27 cellular contexts compared by ENCODE assay signal in the genomic region with DNA sequence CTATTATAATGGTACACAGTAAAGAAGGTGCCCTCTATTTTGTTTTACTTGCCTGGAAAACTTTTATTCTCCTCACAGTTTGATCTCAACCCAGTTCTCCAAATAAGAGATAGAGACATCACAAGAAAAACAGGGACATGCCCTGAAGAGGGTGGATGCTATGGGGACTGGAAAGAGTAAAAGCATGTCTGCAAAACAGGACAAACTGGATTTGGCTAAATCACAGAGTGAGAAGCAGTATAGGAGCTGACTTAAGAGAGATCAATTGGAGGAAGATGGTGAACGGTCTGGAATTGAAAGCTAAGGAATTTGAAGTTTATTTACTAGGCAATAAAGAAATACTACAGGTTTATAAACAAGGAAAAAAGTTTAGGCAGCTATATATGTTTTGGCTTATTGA. TPM values are rescaled to one million over a fixed set of nuclear protein-coding genes. Genes with fewer than 3 reads are reported as not detected.
"Had no signal": no experiment of that assay in that cellular context is flagged by ENCODE, and none has a peak within 500 bp of the region (broad histone marks: within the 10 kb centered on the region; RNA-seq: fewer than 3 reads in every experiment).

No MANE protein-coding gene starts in this region.

- H3K27me3 ChIP-seq: breast epithelium, heart right ventricle, stomach, suprapubic skin, tibial nerve, vagina had no signal

- H3K36me3 ChIP-seq: breast epithelium, suprapubic skin had no signal

- H3K27me3 Mint-ChIP-seq: activated CD4-positive, alpha-beta T cell treated with anti-CD3 and anti-CD28 coated beads, Interleukin-2, amount 10 ng/mL, durations not matched to agents 7 days and 5 days; activated CD8-positive, alpha-beta memory T cell treated with anti-CD3 and anti-CD28 coated beads, Interleukin-2, amount 10 ng/mL, durations not matched to agents 7 days and 5 days; activated CD8-positive, alpha-beta T cell treated with anti-CD3 and anti-CD28 coated beads for 36 hours; activated naive CD8-positive, alpha-beta T cell treated with anti-CD3 and anti-CD28 coated beads, Interleukin-2, amount 10 ng/mL, durations not matched to agents 7 days and 5 days had no signal

- H3K27ac ChIP-seq: breast epithelium, epithelial cell of prostate, heart right ventricle, stomach, suprapubic skin, tibial nerve, vagina, VCaP had no signal

- H3K4me3 ChIP-seq: breast epithelium, heart right ventricle, stomach, suprapubic skin, tibial nerve, vagina had no signal

- H3K4me1 ChIP-seq: breast epithelium, stomach, suprapubic skin, vagina had no signal

- H3K9me3 ChIP-seq: breast epithelium, stomach, suprapubic skin, vagina had no signal

- H3K4me3 Mint-ChIP-seq: activated CD4-positive, alpha-beta T cell treated with anti-CD3 and anti-CD28 coated beads, Interleukin-2, amount 10 ng/mL, durations not matched to agents 7 days and 5 days; activated CD8-positive, alpha-beta memory T cell treated with anti-CD3 and anti-CD28 coated beads, Interleukin-2, amount 10 ng/mL, durations not matched to agents 7 days and 5 days; activated CD8-positive, alpha-beta T cell treated with anti-CD3 and anti-CD28 coated beads for 36 hours; activated naive CD8-positive, alpha-beta T cell treated with anti-CD3 and anti-CD28 coated beads, Interleukin-2, amount 10 ng/mL, durations not matched to agents 7 days and 5 days; activated T-helper 1 cell treated with anti-CD3 and anti-CD28 coated beads, Interleukin-12 subunit alpha, Interleukin-12 subunit beta, Interleukin-2, Interleukin-4 antibody, amounts not matched to agents 30 ng/mL and 10 ng/mL and 1 ng/mL, durations not matched to agents 14 hours and 24 hours and 36 hours; endodermal cell; neural crest cell; stimulated activated effector memory CD8-positive, alpha-beta T cell treated with anti-CD3 and anti-CD28 coated beads, Interleukin-12 subunit alpha, Interleukin-12 subunit beta, amount 100 ng/mL, for 72 hours had no signal

- H3K9me3 Mint-ChIP-seq: stimulated activated effector memory CD8-positive, alpha-beta T cell treated with anti-CD3 and anti-CD28 coated beads, Interleukin-12 subunit alpha, Interleukin-12 subunit beta, amount 100 ng/mL, for 72 hours had no signal

- H3K27ac Mint-ChIP-seq: activated CD4-positive, alpha-beta T cell treated with anti-CD3 and anti-CD28 coated beads, Interleukin-2, amount 10 ng/mL, durations not matched to agents 7 days and 5 days; activated CD8-positive, alpha-beta memory T cell treated with anti-CD3 and anti-CD28 coated beads, Interleukin-2, amount 10 ng/mL, durations not matched to agents 7 days and 5 days; activated naive CD8-positive, alpha-beta T cell treated with anti-CD3 and anti-CD28 coated beads, Interleukin-2, amount 10 ng/mL, durations not matched to agents 7 days and 5 days; endodermal cell; stimulated activated effector memory CD8-positive, alpha-beta T cell treated with anti-CD3 and anti-CD28 coated beads, Interleukin-12 subunit alpha, Interleukin-12 subunit beta, amount 100 ng/mL, for 72 hours had no signal

- ATAC-seq: activated CD8-positive, alpha-beta memory T cell treated with anti-CD3 and anti-CD28 coated beads, Interleukin-2, amount 10 ng/mL, durations not matched to agents 7 days and 5 days; activated CD8-positive, alpha-beta T cell treated with anti-CD3 and anti-CD28 coated beads for 36 hours; heart right ventricle; left cardiac atrium; sciatic nerve; stimulated activated effector memory CD8-positive, alpha-beta T cell treated with anti-CD3 and anti-CD28 coated beads, Interleukin-12 subunit alpha, Interleukin-12 subunit beta, amount 100 ng/mL, for 72 hours had no signal

- H3K4me1 Mint-ChIP-seq: endodermal cell, neural crest cell had no signal

- DNase-seq: activated CD4-positive, alpha-beta T cell treated with anti-CD3 and anti-CD28 coated beads, Interleukin-2, amount 10 ng/mL, durations not matched to agents 7 days and 5 days; activated CD4-positive, CD25-positive, alpha-beta regulatory T cell treated with anti-CD3 and anti-CD28 coated beads, Interleukin-2, amount 50 U/mL, for 72 hours; activated CD8-positive, alpha-beta memory T cell treated with anti-CD3 and anti-CD28 coated beads, Interleukin-2, amount 10 ng/mL, durations not matched to agents 7 days and 5 days; activated CD8-positive, alpha-beta T cell treated with anti-CD3 and anti-CD28 coated beads for 36 hours; activated gamma-delta T cell treated with Interleukin-2 at 50 U/mL for 16 hours; activated naive CD8-positive, alpha-beta T cell treated with anti-CD3 and anti-CD28 coated beads, Interleukin-2, amount 10 ng/mL, durations not matched to agents 7 days and 5 days; activated T-cell treated with anti-CD3 and anti-CD28 coated beads for 4 hours; amniotic stem cell; cortex of kidney; endodermal cell; heart right ventricle; islet precursor cell; left cardiac atrium; occipital lobe; small intestine; stimulated activated CD4-positive, alpha-beta T cell treated with anti-CD3 and anti-CD28 coated beads, Interleukin-2, amount 100 ng/mL, for 24 hours; stomach had no signal

RNA-seq across cellular contexts. Expression of gene SP100, which starts 56.0 kb away (rescaled TPM):
- total RNA-seq: neural crest cell had no signal
